In the genomic region with DNA sequence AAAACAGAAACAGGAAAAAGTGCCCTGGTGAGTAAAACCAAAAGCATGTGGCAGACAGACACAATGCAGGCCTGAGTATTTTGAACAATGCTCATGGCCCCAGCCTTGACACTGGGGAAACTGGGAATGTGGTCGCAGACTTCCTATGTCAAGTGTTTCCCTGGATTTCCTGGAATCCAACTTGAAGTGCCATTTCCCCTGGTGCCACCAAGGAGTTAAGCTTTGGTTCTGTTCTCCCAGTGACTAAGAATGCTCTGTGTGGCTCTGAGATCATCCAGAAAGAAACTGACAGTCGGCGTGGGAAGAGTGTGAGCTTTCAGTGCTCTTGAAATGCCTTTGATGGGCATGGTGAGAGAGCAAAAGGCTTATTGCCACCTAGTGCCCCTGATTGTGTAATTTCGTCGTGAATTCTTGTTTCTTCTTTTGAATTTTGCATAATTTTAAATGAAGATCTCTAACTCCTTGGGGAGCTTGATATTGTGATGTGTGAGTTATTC, we compare ENCODE assay signal across 8 cellular contexts.
A peak's percentile ranks its signal among the peaks of the same experiment; 100 is the strongest.
DNase-seq lines count a peak whose midpoint lies in the region; ATAC-seq and TF ChIP-seq lines count a peak whose summit lies in the region.

No MANE protein-coding gene starts in this region.

- no TSS peak for BruUV-seq in A673 (replicated peaks; lab: Mats Ljungman, UMichigan)

- DNase-seq in HT1080 (ENCODE audit: low read depth) (peak; percentile 82), hepatic stellate cell (ENCODE audit: low spot score) (peak; percentile 68), GM19240 (ENCODE audit: insufficient read length, low spot score) (no peak), left colon (no peak), A673 (ENCODE audit: low spot score) (no peak)
- peak; percentile 60 for DNase-seq in activated naive CD4-positive, alpha-beta T cell treated with anti-CD3 and anti-CD28 coated beads, Interleukin-2, amount 50 U/mL, for 16 hours
- peak; percentile 40 to 52 for DNase-seq in stimulated activated CD4-positive, alpha-beta T cell treated with anti-CD3 and anti-CD28 coated beads, Interleukin-15, amount 100 ng/mL, for 48 hours (ENCODE audit: low read depth in 2 of 2)

- no peaks in the 10 kb centered on the region for H3K4me1 ChIP-seq in A673 (ENCODE audit: insufficient read depth, low read length, poor library complexity, severe bottlenecking)

- H3K36me3 ChIP-seq in A673 (ENCODE audit: insufficient read depth, low read length, poor library complexity, severe bottlenecking): no peaks in the 10 kb centered on the region

- ATAC-seq in left colon (no peak), GM21367 (IDR thresholded peaks at IDR 0.05; ENCODE audit: unreplicated experiment) (no peak)

- no peaks in the 10 kb centered on the region for H3K9me3 ChIP-seq in A673 (ENCODE audit: low read depth, low read length, poor library complexity, severe bottlenecking)

- CTCF ChIA-PET in A673 (lab: Charles Lee): interaction anchor here (0.5 kb wide), 1 partner anchor 12 kb away, joined by 4 read pairs; no protein-coding TSS in a partner anchor

- POLR2A ChIA-PET in A673 (lab: Charles Lee; ENCODE audit: low non-redundant PET): no interaction called here

- TF ChIP-seq CTCF in A673 (conservative IDR thresholded peaks at IDR 0.05; ENCODE audit: low read depth, low read length): no peak

- no peak overlapping the region for H3K4me3 ChIP-seq in A673 (ENCODE audit: low read depth, low read length, poor library complexity, severe bottlenecking)

- intact Hi-C loops in left colon (cut with DNase I, micrococcal nuclease): loop anchor here in 1 of 2 donors (5.0 kb wide), 1 partner anchor 100 kb away; no protein-coding TSS in a partner anchor
- intact Hi-C loops in A673 (cut with micrococcal nuclease; ENCODE audit: unreplicated experiment): no loop called here

- no peak overlapping the region for H3K27ac ChIP-seq in A673 (ENCODE audit: low read depth, low read length, poor library complexity, severe bottlenecking)

- H3K27me3 ChIP-seq in A673 (replicated peaks; ENCODE audit: insufficient read depth, low read depth, low read length, poor library complexity): no peaks in the 10 kb centered on the region

Comparison
In these comparisons a context has a peak if more than half of its experiments do, and no peak if none do; other contexts are left out.
1. DNase-seq: peak in HT1080 (single experiment), activated naive CD4-positive, alpha-beta T cell treated with anti-CD3 and anti-CD28 coated beads, Interleukin-2, amount 50 U/mL, for 16 hours (single experiment), hepatic stellate cell (single experiment) and stimulated activated CD4-positive, alpha-beta T cell treated with anti-CD3 and anti-CD28 coated beads, Interleukin-15, amount 100 ng/mL, for 48 hours (2 of 2); none in GM19240 (single experiment), left colon (0 of 2) and A673 (single experiment).